8 cellular contexts compared by ENCODE assay signal in genomic region chr16:10385725-10386516, GRCh38. TPM values are rescaled to one million over a fixed set of nuclear protein-coding genes. Genes with fewer than 3 reads are reported as not detected.
A peak's percentile ranks its signal among the peaks of the same experiment; 100 is the strongest.
DNase-seq lines count a peak whose midpoint lies in the region; FAIRE-seq and TF ChIP-seq lines count a peak whose summit lies in the region.

TSS of gene ATF7IP2 (plus strand) at chr16:10386061. CDS start at chr16:10430621, 44,560 bp downstream.

- H3K18ac ChIP-seq in H1 (ENCODE audit: extremely low read depth, low read length), result no peak within 1 kb of the TSS

- no peaks in the 10 kb centered on the region for H3K9me3 ChIP-seq in H1 (ENCODE audit: insufficient read depth in 2 of 2, low read depth in 1 of 2, low read length in 1 of 2)

- no peak for TF ChIP-seq EP300 in H1 (IDR thresholded peaks at IDR 0.05; ENCODE audit: borderline replicate concordance in 1 of 2, low read depth in 2 of 2, low read length in 2 of 2)

- H4K91ac ChIP-seq in H1 (replicated peaks; ENCODE audit: insufficient read length, low read length), result no peak within 1 kb of the TSS

- no peaks in the 10 kb centered on the region for H3K27me3 ChIP-seq in H1 (replicated peaks in 1 of 4; ENCODE audit: control insufficient read depth in 3 of 4, extremely low read depth in 1 of 4, insufficient read depth in 3 of 4, low read length in 3 of 4)

- H3K4me3 ChIP-seq in H1 (ENCODE audit: extremely low read depth in 1 of 4, insufficient read depth in 2 of 4, low read depth in 3 of 4, low read length in 4 of 4), result peak within 1 kb of the TSS; percentile 65 to 97 (median 89)

- H3K9me3 Mint-ChIP-seq in HFFc6, result peaks cover 12% of the 10 kb centered on the region

- peak within 1 kb of the TSS; percentile 74 to 80 for H3K4me2 ChIP-seq in H1 (ENCODE audit: insufficient read depth in 1 of 2, low read depth in 2 of 2, low read length in 2 of 2)

- H2AFZ ChIP-seq in H1 (ENCODE audit: low read length), result peak within 1 kb of the TSS; percentile 28; the same call in 1 of the 2 replicates

- no peak within 1 kb of the TSS for H4K5ac ChIP-seq in H1 (ENCODE audit: insufficient read length, low read depth, low read length)

- H2BK15ac ChIP-seq in H1 (ENCODE audit: low read length), result no peak within 1 kb of the TSS

- H2AK5ac ChIP-seq in H1 (ENCODE audit: low read depth, low read length), result no peak within 1 kb of the TSS

- 5% methylated on average over 57 of the region's 66 CpGs; no CpG with 5 or more reads in 1 of the 2 experiments for WGBS in H1 (ENCODE audit: extremely low coverage in 1 of 2, insufficient coverage in 1 of 2, insufficient read length in 1 of 2, insufficient replicate concordance in 2 of 2, low coverage in 1 of 2, low lambda C conversion rate in 2 of 2, missing lambda C conversion rate in 1 of 2), 2 experiments

- no peak for TF ChIP-seq RAD21 in H1 (IDR thresholded peaks at IDR 0.05 in 1 of 2, conservative IDR thresholded peaks at IDR 0.05 in 1 of 2; ENCODE audit: low read depth in 2 of 2, low read length in 2 of 2)

- no peaks in the 10 kb centered on the region for H3K4me1 Mint-ChIP-seq in HFFc6 (ENCODE audit: low read depth)

- H2BK20ac ChIP-seq in H1 (ENCODE audit: low read length), result no peak within 1 kb of the TSS

- H3K9ac ChIP-seq in H1 (replicated peaks in 1 of 4; ENCODE audit: extremely low read depth in 1 of 4, low read depth in 3 of 4, low read length in 3 of 4), result peak within 1 kb of the TSS in 3 of 4 experiments; percentile 63 to 77 (median 68); a peak in 6 of 7 replicates

- H2BK120ac ChIP-seq in H1 (replicated peaks; ENCODE audit: low read depth, low read length), result no peak within 1 kb of the TSS

- peaks cover 6% of the 10 kb centered on the region for H3K79me1 ChIP-seq in H1 (ENCODE audit: low read depth, low read length)

- CTCF ChIA-PET in H1 (lab: Charles Lee; ENCODE audit: partially characterized antibody), result no interaction called here

- POLR2A ChIA-PET in H1 (lab: Charles Lee; ENCODE audit: partially characterized antibody), result interaction anchor here (0.7 to 2.0 kb wide), 7 partner anchors 9 to 135 kb away, joined by 3 to 12 read pairs (median 4); no protein-coding TSS in a partner anchor

- no peak for FAIRE-seq in H1 (lab: Jason Lieb, UNC)

- no peak within 1 kb of the TSS for H3K14ac ChIP-seq in H1 (ENCODE audit: insufficient read length)

- H3K27me3 Mint-ChIP-seq in HFFc6 (ENCODE audit: insufficient read depth), result peaks cover 2% of the 10 kb centered on the region

- no peak within 1 kb of the TSS for H3K4ac ChIP-seq in H1 (replicated peaks; ENCODE audit: insufficient read length, low read depth, low read length)

- peaks cover 0 to 5% (median 2%) of the 10 kb centered on the region in 4 experiments; a peak in 3 of 7 replicates for H3K4me1 ChIP-seq in H1 (replicated peaks in 1 of 4; ENCODE audit: control insufficient read depth in 3 of 4, insufficient read depth in 4 of 4, low read length in 3 of 4)

- peaks cover 0 to 42% of the 10 kb centered on the region in 2 experiments; a peak in 2 of 4 replicates for H3K79me2 ChIP-seq in H1 (ENCODE audit: control insufficient read depth in 1 of 2, insufficient read depth in 2 of 2, low read length in 2 of 2)

- H3K4me3 Mint-ChIP-seq in HFFc6, result peak within 1 kb of the TSS; percentile 85

- peak within 1 kb of the TSS; percentile 85; the same call in 1 of the 2 replicates for H4K8ac ChIP-seq in H1 (ENCODE audit: extremely low read depth, insufficient read depth, low read length)

- H3K36me3 Mint-ChIP-seq in HFFc6 (ENCODE audit: low read depth), result no peaks in the 10 kb centered on the region

- DNase-seq in GM04504 (ENCODE audit: low read depth) (peak; percentile 13), HFFc6 (peak; percentile 65), NCI-H2029 (lab: John Stamatoyannopoulos, UW) (peak; percentile 69), H1 (ENCODE audit: low read depth in 1 of 2, low spot score in 2 of 2) (peak; percentile 89 to 96), mesenteric fat pad (ENCODE audit: low spot score) (peak; percentile 92), NCI-H187 treated with DMSO at 0.1 percent for 48 hours (lab: John Stamatoyannopoulos, UW) (no peak)
- DNase-seq in activated CD8-positive, alpha-beta memory T cell treated with anti-CD3 and anti-CD28 coated beads for 4 hours (ENCODE audit: low read depth in 2 of 2), result peak; percentile 76 to 83
- DNase-seq in stimulated activated CD8-positive, alpha-beta memory T cell treated with anti-CD3 and anti-CD28 coated beads, Interleukin-12 subunit alpha, Interleukin-12 subunit beta, amount 100 ng/mL, for 4 hours (ENCODE audit: low read depth), result peak; percentile 80

- H4K20me1 ChIP-seq in H1 (replicated peaks in 1 of 2; ENCODE audit: control insufficient read depth in 1 of 2, insufficient read depth in 2 of 2, low read length in 2 of 2), result peaks cover 0 to 2% of the 10 kb centered on the region in 2 experiments

- TF ChIP-seq POLR2A in H1 (IDR thresholded peaks at IDR 0.05; ENCODE audit: control extremely low read depth in 1 of 2, low read depth in 2 of 2, low read length in 2 of 2), result peak; percentile 93 to 98

- H3K27ac Mint-ChIP-seq in HFFc6, result peak within 1 kb of the TSS; percentile 75; the same call in 1 of the 2 replicates

- no peak within 1 kb of the TSS for H3K56ac ChIP-seq in H1 (replicated peaks; ENCODE audit: insufficient read length, low read depth, low read length)

- TF ChIP-seq CTCF in HFFc6 (IDR thresholded peaks at IDR 0.05) (no peak), H1 (IDR thresholded peaks at IDR 0.05; ENCODE audit: control extremely low read depth in 1 of 3, insufficient read depth in 1 of 3, low read depth in 1 of 3, low read length in 3 of 3) (no peak)

- no peak within 1 kb of the TSS for H3K27ac ChIP-seq in H1 (ENCODE audit: low read depth, low read length)

- no peak within 1 kb of the TSS for H2BK5ac ChIP-seq in H1 (ENCODE audit: low read depth, low read length)

- H3K23ac ChIP-seq in H1 (ENCODE audit: insufficient read length), result no peak within 1 kb of the TSS

- no peak within 1 kb of the TSS for H2BK12ac ChIP-seq in H1 (ENCODE audit: low read depth, low read length)

- H3K36me3 ChIP-seq in H1 (ENCODE audit: control insufficient read depth in 2 of 4, insufficient read depth in 4 of 4, low read length in 3 of 4), result no peaks in the 10 kb centered on the region; a peak in 1 of 8 replicates

- 0 out of 2 replicates have a peak, but pooled peaks cover 2% of the 10 kb centered on the region for H3K23me2 ChIP-seq in H1 (ENCODE audit: low read depth, low read length)

TF ChIP-seq in H1, 55 proteins besides CTCF, POLR2A, EP300 and RAD21 (continues in another document):
- TF ChIP-seq CEBPB (IDR thresholded peaks at IDR 0.05; ENCODE audit: low read depth, low read length), result no peak
- no peak for TF ChIP-seq CBX8 (IDR thresholded peaks at IDR 0.05; ENCODE audit: borderline replicate concordance, low read depth, low read length)
- no peak for TF ChIP-seq FOSL1 (IDR thresholded peaks at IDR 0.05; ENCODE audit: insufficient read depth, low read depth, low read length)
- TF ChIP-seq PHF8 (conservative IDR thresholded peaks at IDR 0.05; ENCODE audit: low read depth, low read length), result peak; percentile 75
- no peak for TF ChIP-seq JUN (IDR thresholded peaks at IDR 0.05; ENCODE audit: low read depth, low read length)
- no peak for TF ChIP-seq TCF12 (IDR thresholded peaks at IDR 0.05; ENCODE audit: low read depth, low read length)
- TF ChIP-seq MAX (IDR thresholded peaks at IDR 0.05), result peak; percentile 71
- peak; percentile 95 for TF ChIP-seq SP1 (IDR thresholded peaks at IDR 0.05; ENCODE audit: low read depth, low read length)
- TF ChIP-seq TBP (IDR thresholded peaks at IDR 0.05; ENCODE audit: low read depth, low read length), result peak; percentile 95
- no peak for TF ChIP-seq YY1 (IDR thresholded peaks at IDR 0.05; ENCODE audit: low read depth, low read length)
- TF ChIP-seq EGR1 (IDR thresholded peaks at IDR 0.05; ENCODE audit: borderline replicate concordance, low read depth, low read length), result no peak
- no peak for TF ChIP-seq RFX5 (IDR thresholded peaks at IDR 0.05; ENCODE audit: borderline replicate concordance, low read depth, low read length)
- peak; percentile 75 for TF ChIP-seq CHD2 (IDR thresholded peaks at IDR 0.05; ENCODE audit: low read length)
- TF ChIP-seq POLR2AphosphoS5 (IDR thresholded peaks at IDR 0.05; ENCODE audit: low read depth, low read length), result peak; percentile 99
- TF ChIP-seq CREB1 (IDR thresholded peaks at IDR 0.05), result peak; percentile 74
- TF ChIP-seq POU5F1 (IDR thresholded peaks at IDR 0.05; ENCODE audit: low read depth, low read length), result no peak
- TF ChIP-seq CBX5 (IDR thresholded peaks at IDR 0.05; ENCODE audit: low read depth, low read length), result no peak
- TF ChIP-seq KDM1A (IDR thresholded peaks at IDR 0.05; ENCODE audit: borderline replicate concordance, low read length), result no peak
- no peak for TF ChIP-seq BCL11A (IDR thresholded peaks at IDR 0.05; ENCODE audit: low read depth in 2 of 2, low read length in 2 of 2)
- TF ChIP-seq SIN3A (conservative IDR thresholded peaks at IDR 0.05 in 1 of 2, IDR thresholded peaks at IDR 0.05 in 1 of 2; ENCODE audit: low read depth in 1 of 2, low read length in 2 of 2), result peak; percentile 30 to 74; a peak in 1 of 4 replicates
- no peak for TF ChIP-seq RNF2 (IDR thresholded peaks at IDR 0.05; ENCODE audit: borderline replicate concordance, low read depth, low read length, missing control alignments, poor library complexity, severe bottlenecking)
- no peak for TF ChIP-seq ZNF274 (IDR thresholded peaks at IDR 0.05; ENCODE audit: borderline replicate concordance, extremely low read depth, low read length)
- TF ChIP-seq NANOG (IDR thresholded peaks at IDR 0.05; ENCODE audit: insufficient read depth, low read depth, low read length, poor library complexity, severe bottlenecking), result no peak

RNA-seq across cellular contexts. Expression of gene ATF7IP2, which starts in this region (rescaled TPM):
- total RNA-seq in HFFc6 (2021; fragmentation: NEBNext Ultra II Directional; extraction: Animal tissue kit (Norgen Biotek cat#: 25700)), result 1 to 10 TPM in 1 of 6 experiments, under 1 TPM in 3, not detected in 2; 0.22 to 1.2 (median 0.62) TPM
- total RNA-seq in H1 (2021; fragmentation: NEBNext Ultra II Directional; extraction: Animal tissue kit (Norgen Biotek cat#: 25700)), result 32.8 and 38.2 TPM in 2 replicates
- 17.0 and 28.7 TPM in 2 replicates for polyA plus RNA-seq in H1 (2011; rRNA removed)
- 24.4 TPM for polyA plus RNA-seq in H1 (2011; cell fraction: cytosol; rRNA removed)
- polyA plus RNA-seq in H1 (2011; cell fraction: nucleus; rRNA removed), result 15.0 TPM
- 16.5 to 27.8 TPM (median 20.3 TPM) in 4 replicates for polyA plus RNA-seq in H1 (2012, experiment 1 of 2)
- polyA plus RNA-seq in H1 (2012, experiment 2 of 2), result 27.1 TPM
- 19.4 TPM for polyA plus RNA-seq in H1 (2013, experiment 1 of 2)
- 19.0 TPM for polyA plus RNA-seq in H1 (2013, experiment 2 of 2)
- 32.3 and 50.4 TPM in 2 replicates for polyA minus RNA-seq in H1 (2011; rRNA and poly(A)+ RNA removed)
- 7.9 TPM for polyA minus RNA-seq in H1 (2011; cell fraction: cytosol; rRNA and poly(A)+ RNA removed)
- 67.1 TPM for polyA minus RNA-seq in H1 (2011; cell fraction: nucleus; rRNA and poly(A)+ RNA removed)
- 7.4 TPM for total RNA-seq in mesenteric fat pad
